1 cellular context compared by ENCODE assay signal in genomic region chr9:22342489-22343217, GRCh38.
TF ChIP-seq lines count a peak whose summit lies in the region.

No MANE protein-coding gene starts in this region.

TF ChIP-seq in IMR-90, 13 proteins besides CTCF, POLR2A, EP300 and RAD21:
- no peak for TF ChIP-seq MAFK (IDR thresholded peaks at IDR 0.05; ENCODE audit: low read depth, low read length)
- TF ChIP-seq FOS (IDR thresholded peaks at IDR 0.05; ENCODE audit: low read depth, low read length), result no peak
- no peak for TF ChIP-seq SMC3 (IDR thresholded peaks at IDR 0.05; ENCODE audit: low read depth, low read length)
- no peak for TF ChIP-seq RCOR1 (IDR thresholded peaks at IDR 0.05; ENCODE audit: insufficient replicate concordance, low read length)
- TF ChIP-seq USF2 (IDR thresholded peaks at IDR 0.05; ENCODE audit: low read depth, low read length), result no peak
- no peak for TF ChIP-seq BHLHE40 (IDR thresholded peaks at IDR 0.05; ENCODE audit: low read depth, low read length)
- no peak for TF ChIP-seq NFE2L2 (IDR thresholded peaks at IDR 0.05; ENCODE audit: low read depth, low read length)
- TF ChIP-seq ELK1 (IDR thresholded peaks at IDR 0.05; ENCODE audit: borderline replicate concordance, low read depth, low read length), result no peak
- TF ChIP-seq MXI1 (IDR thresholded peaks at IDR 0.05; ENCODE audit: borderline replicate concordance, low read depth, low read length), result no peak
- no peak for TF ChIP-seq CEBPB (IDR thresholded peaks at IDR 0.05; ENCODE audit: low read depth, low read length)
- TF ChIP-seq MAZ (IDR thresholded peaks at IDR 0.05; ENCODE audit: borderline replicate concordance, low read depth, low read length), result no peak
- TF ChIP-seq RFX5 (IDR thresholded peaks at IDR 0.05; ENCODE audit: low read depth, low read length), result no peak
